8 cellular contexts compared by ENCODE assay signal in the genomic region with DNA sequence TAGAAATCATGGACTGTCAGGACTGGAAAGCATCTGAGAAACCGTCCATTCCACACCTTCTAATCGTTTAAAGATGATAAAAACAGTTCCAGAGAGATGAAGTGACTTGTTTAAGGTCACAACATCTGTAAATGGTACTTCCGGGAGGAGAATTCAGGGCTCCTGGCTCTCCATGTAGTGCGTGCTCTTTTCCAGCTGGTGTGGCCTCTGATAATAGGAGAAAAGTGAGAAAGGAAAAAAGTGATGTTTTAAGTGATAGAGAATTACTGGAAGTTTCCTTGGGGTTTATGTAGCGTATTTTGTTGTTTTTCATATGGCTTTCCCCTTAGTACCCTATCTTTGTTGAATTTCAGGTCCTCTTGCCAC. TPM values are rescaled to one million over a fixed set of nuclear protein-coding genes. Genes with fewer than 3 reads are reported as not detected.
DNase-seq lines count a peak whose midpoint lies in the region; ATAC-seq and TF ChIP-seq lines count a peak whose summit lies in the region.

No MANE protein-coding gene starts in this region.

- peak; percentile 29 for ATAC-seq in GM23338

- H3K27ac Mint-ChIP-seq in GM23338: peak overlapping the region; percentile 93

- no peak for TF ChIP-seq POLR2A in Peyer's patch (IDR thresholded peaks at IDR 0.05)
- no peak for TF ChIP-seq POLR2A in esophagus muscularis mucosa (IDR thresholded peaks at IDR 0.05; ENCODE audit: low read depth)
- TF ChIP-seq POLR2A in prostate gland (IDR thresholded peaks at IDR 0.05): no peak

- 5% methylated on average over 5 of the region's 5 CpGs for WGBS in esophagus muscularis mucosa
- WGBS in prostate gland: 7% methylated on average over 5 of the region's 5 CpGs

- H3K4me3 ChIP-seq in GM23338: peak overlapping the region; percentile 71
- H3K4me3 ChIP-seq in Peyer's patch: peak overlapping the region; percentile 73 to 95 (median 79)
- peak overlapping the region; percentile 79 to 93 (median 87) for H3K4me3 ChIP-seq in esophagus muscularis mucosa
- peak overlapping the region; percentile 73 to 86 for H3K4me3 ChIP-seq in prostate gland

- no peak for TF ChIP-seq CTCF in GM23338 (conservative IDR thresholded peaks at IDR 0.05; ENCODE audit: low read depth in 2 of 2)
- TF ChIP-seq CTCF in Peyer's patch (IDR thresholded peaks at IDR 0.05): no peak
- TF ChIP-seq CTCF in esophagus muscularis mucosa (IDR thresholded peaks at IDR 0.05): no peak
- TF ChIP-seq CTCF in prostate gland (IDR thresholded peaks at IDR 0.05): no peak

- DNase-seq in GM23338 (ENCODE audit: low spot score) (peak; percentile 19), Peyer's patch (no peak), esophagus muscularis mucosa (ENCODE audit: extremely low spot score) (no peak), prostate gland (ENCODE audit: low spot score) (no peak), activated gamma-delta T cell (lab: John Stamatoyannopoulos, UW) (no peak), NCI-H1436 (lab: John Stamatoyannopoulos, UW) (no peak), GF-D8 (lab: John Stamatoyannopoulos, UW) (no peak)

- H3K36me3 Mint-ChIP-seq in GM23338 (ENCODE audit: low read depth): peaks cover 26% of the 10 kb centered on the region

- peak overlapping the region; percentile 87; the same call in 1 of the 2 replicates for H2AFZ ChIP-seq in GM23338

- peak overlapping the region; percentile 96 for H3K4me2 ChIP-seq in GM23338

- H3K9ac ChIP-seq in ES-I3 (ENCODE audit: low read depth, low read length): peak overlapping the region; percentile 83

- peaks cover 6% of the 10 kb centered on the region; the same call in 1 of the 3 replicates for H3K4me1 Mint-ChIP-seq in GM23338

- peaks cover 3% of the 10 kb centered on the region; the same call in 1 of the 2 replicates for H3K36me3 ChIP-seq in ES-I3 (ENCODE audit: insufficient read depth, low read length)
- H3K36me3 ChIP-seq in GM23338 (ENCODE audit: insufficient read depth): peaks cover 34% of the 10 kb centered on the region
- peaks cover 0 to 31% (median 3%) of the 10 kb centered on the region in 3 donors for H3K36me3 ChIP-seq in Peyer's patch
- peaks cover 28 to 41% (median 33%) of the 10 kb centered on the region in 4 donors for H3K36me3 ChIP-seq in esophagus muscularis mucosa
- H3K36me3 ChIP-seq in prostate gland: peaks cover under 1 to 2% of the 10 kb centered on the region in 2 donors

- peaks cover 3% of the 10 kb centered on the region; the same call in 1 of the 2 replicates for H3K4me1 ChIP-seq in ES-I3 (ENCODE audit: insufficient read depth, low read length)
- H3K4me1 ChIP-seq in GM23338 (ENCODE audit: insufficient read depth): peaks cover 18% of the 10 kb centered on the region
- H3K4me1 ChIP-seq in Peyer's patch: peaks cover 0 to 21% (median 8%) of the 10 kb centered on the region in 4 donors
- H3K4me1 ChIP-seq in esophagus muscularis mucosa: peaks cover 20 to 29% (median 26%) of the 10 kb centered on the region in 4 donors
- H3K4me1 ChIP-seq in prostate gland (replicated peaks): peaks cover 7% of the 10 kb centered on the region

- H3K4me3 Mint-ChIP-seq in GM23338: peak overlapping the region; percentile 99

- H4K20me1 ChIP-seq in GM23338 (replicated peaks; ENCODE audit: insufficient read depth): peaks cover 16% of the 10 kb centered on the region; the same call in 1 of the 2 replicates

- 0 out of 2 replicates have a peak overlapping the region, but pooled peaks have one; percentile 55 for H3K27ac ChIP-seq in GM23338 (ENCODE audit: low read depth)
- H3K27ac ChIP-seq in Peyer's patch: peak overlapping the region; percentile 87 to 97 (median 90)
- H3K27ac ChIP-seq in esophagus muscularis mucosa (replicated peaks in 1 of 4): peak overlapping the region; percentile 90 to 95 (median 92)
- H3K27ac ChIP-seq in prostate gland: peak overlapping the region; percentile 93 to 95

- intact Hi-C loops in esophagus muscularis mucosa (cut with DNase I) (loop anchor here (10.0 kb wide), 1 partner anchor 857 kb away; a partner anchor contains a TSS), prostate gland (cut with DNase I) (no loop called here)

- H3K27me3 ChIP-seq in GM23338 (ENCODE audit: insufficient read depth) (no peaks in the 10 kb centered on the region), Peyer's patch (no peaks in the 10 kb centered on the region), esophagus muscularis mucosa (no peaks in the 10 kb centered on the region), prostate gland (replicated peaks; ENCODE audit: insufficient read depth) (no peaks in the 10 kb centered on the region)

- H3K9me2 ChIP-seq in GM23338 (ENCODE audit: insufficient read depth): no peaks in the 10 kb centered on the region

- H3K79me2 ChIP-seq in GM23338 (replicated peaks; ENCODE audit: insufficient read depth): peaks cover 52% of the 10 kb centered on the region

- no peaks in the 10 kb centered on the region for H3F3A ChIP-seq in GM23338 (replicated peaks; ENCODE audit: low read depth)

- H3K9me3 Mint-ChIP-seq in GM23338: no peaks in the 10 kb centered on the region

- H3K9me3 ChIP-seq in ES-I3 (ENCODE audit: control insufficient read depth, insufficient read depth, low read length): no peaks in the 10 kb centered on the region
- H3K9me3 ChIP-seq in Peyer's patch: no peaks in the 10 kb centered on the region
- no peaks in the 10 kb centered on the region for H3K9me3 ChIP-seq in esophagus muscularis mucosa
- no peaks in the 10 kb centered on the region for H3K9me3 ChIP-seq in prostate gland

- H3K27me3 Mint-ChIP-seq in GM23338 (ENCODE audit: insufficient read depth, low read depth, poor library complexity): peaks cover 6% of the 10 kb centered on the region

- TF ChIP-seq EP300 in esophagus muscularis mucosa (IDR thresholded peaks at IDR 0.05): no peak

TF ChIP-seq in GM23338, 12 proteins besides CTCF, POLR2A, EP300 and RAD21:
- TF ChIP-seq CREB1 (CRISPR knock-in tag; IDR thresholded peaks at IDR 0.05; ENCODE audit: low read depth) (no peak), ZNF331 (CRISPR knock-in tag; IDR thresholded peaks at IDR 0.05; ENCODE audit: low read depth) (no peak), EZH2 (IDR thresholded peaks at IDR 0.05; ENCODE audit: low read depth, unreplicated experiment) (no peak)

RNA-seq across cellular contexts. Expression of a gene that starts 0.7 kb away (rescaled TPM):
- 19.6 and 26.0 TPM in 2 replicates for total RNA-seq in GM23338 (2014; rRNA removed; shearing (Covaris generic))
- polyA plus RNA-seq in GM23338 (2016; fragmentation: Nextera tagmentation; extraction: Ambion mirVana): 33.8 and 34.7 TPM in 2 replicates
- 10 to 100 TPM in 3 of 4 donors, 1 to 10 TPM in 1; 6.8 to 83.3 (median 18.0) TPM for total RNA-seq in Peyer's patch
- 10 to 100 TPM; 16.4 to 19.5 (median 17.7) TPM for total RNA-seq in esophagus muscularis mucosa
- total RNA-seq in prostate gland: 10 to 100 TPM; 13.1 to 26.2 TPM

RNA-seq across cellular contexts. Expression of a gene that starts 8.5 kb away (rescaled TPM):
- total RNA-seq in GM23338 (2014; rRNA removed; shearing (Covaris generic)): 21.2 and 23.5 TPM in 2 replicates
- polyA plus RNA-seq in GM23338 (2016; fragmentation: Nextera tagmentation; extraction: Ambion mirVana): 6.3 and 8.2 TPM in 2 replicates
- total RNA-seq in Peyer's patch (10 to 100 TPM; 17.7 to 29.0 (median 26.2) TPM), esophagus muscularis mucosa (10 to 100 TPM; 20.8 to 34.4 (median 27.9) TPM), prostate gland (10 to 100 TPM; 29.9 to 30.0 TPM)
